24 cellular contexts compared by ENCODE assay signal in the genomic region with DNA sequence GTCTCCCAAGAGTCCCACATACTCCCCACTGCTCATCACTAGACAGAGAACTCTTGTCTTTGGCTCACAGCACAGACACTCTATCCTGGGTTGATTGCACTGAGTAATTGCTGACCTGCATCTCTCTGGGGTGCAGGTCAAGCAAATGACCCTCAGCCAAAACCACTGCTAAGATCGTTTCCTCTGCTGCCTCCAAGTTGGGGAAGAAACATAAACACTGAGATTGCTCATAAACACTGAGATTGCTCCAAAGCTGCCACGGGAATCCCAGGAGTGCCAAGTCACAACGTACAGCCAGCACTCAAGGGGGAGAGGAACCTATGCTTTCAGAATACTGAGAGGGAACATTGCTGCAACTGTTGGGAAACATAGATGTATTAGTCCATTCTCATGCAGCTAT.
"Had no signal": no experiment of that assay in that cellular context is flagged by ENCODE, and none has a peak within 500 bp of the region (broad histone marks: within the 10 kb centered on the region; RNA-seq: fewer than 3 reads in every experiment).

No MANE protein-coding gene starts in this region.

- H3K4me3 ChIP-seq: ascending aorta, colonic mucosa, esophagus squamous epithelium, gastroesophageal sphincter, heart right ventricle, hepatocyte had no signal

- H3K4me2 ChIP-seq: hepatocyte had no signal

- H3K36me3 ChIP-seq: ascending aorta, colonic mucosa, esophagus squamous epithelium, gastroesophageal sphincter, heart right ventricle had no signal

- H3K9me3 ChIP-seq: ascending aorta, colonic mucosa, gastroesophageal sphincter had no signal

- H2AFZ ChIP-seq: hepatocyte had no signal

- DNase-seq: activated CD4-positive, alpha-beta memory T cell treated with anti-CD3 and anti-CD28 coated beads, Interleukin-2, amount 10 ng/mL, durations not matched to agents 7 days and 5 days; activated CD4-positive, alpha-beta T cell treated with anti-CD3 and anti-CD28 coated beads for 4 hours; activated CD4-positive, alpha-beta T cell treated with anti-CD3 and anti-CD28 coated beads, Interleukin-2, amount 10 ng/mL, durations not matched to agents 7 days and 5 days; activated CD4-positive, alpha-beta T cell treated with anti-CD3 and anti-CD28 coated beads, Interleukin-2, amount 50 U/mL, for 4 hours; activated CD4-positive, CD25-positive, alpha-beta regulatory T cell; activated CD4-positive, CD25-positive, alpha-beta regulatory T cell treated with anti-CD3 and anti-CD28 coated beads, Interleukin-2, amount 50 U/mL, for 72 hours; activated CD8-positive, alpha-beta memory T cell treated with anti-CD3 and anti-CD28 coated beads, Interleukin-2, amount 50 U/mL, for 48 hours; activated gamma-delta T cell; activated naive CD4-positive, alpha-beta T cell; activated naive CD4-positive, alpha-beta T cell treated with anti-CD3 and anti-CD28 coated beads, Interleukin-2, amount 10 ng/mL, durations not matched to agents 7 days and 5 days; activated naive CD8-positive, alpha-beta T cell treated with anti-CD3 and anti-CD28 coated beads, Interleukin-2, amount 10 ng/mL, durations not matched to agents 7 days and 5 days; activated T-cell treated with anti-CD3 and anti-CD28 coated beads for 4 hours; activated T-cell treated with anti-CD3 and anti-CD28 coated beads, Interleukin-2, amount 50 U/mL, for 24 hours; activated T-cell treated with anti-CD3 and anti-CD28 coated beads, Interleukin-2, amount 50 U/mL, for 72 hours; colonic mucosa; effector CD8-positive, alpha-beta T cell; esophagus squamous epithelium; foreskin melanocyte; heart right ventricle; T-helper 2 cell had no signal

- H3K27me3 ChIP-seq: ascending aorta, colonic mucosa, esophagus squamous epithelium, gastroesophageal sphincter, heart right ventricle, hepatocyte had no signal

- H3K27ac ChIP-seq: ascending aorta, colonic mucosa, epithelial cell of prostate, esophagus squamous epithelium, gastroesophageal sphincter, heart right ventricle, hepatocyte had no signal

- H3K4me1 ChIP-seq: ascending aorta, colonic mucosa, esophagus squamous epithelium, gastroesophageal sphincter, heart right ventricle had no signal
